In genomic region chr4:168871686-168872085, GRCh38 we compare ENCODE assay signal across 1 cellular context.
TF ChIP-seq lines count a peak whose summit lies in the region.

No MANE protein-coding gene starts in this region.

TF ChIP-seq in IMR-90, 13 proteins besides CTCF, POLR2A, EP300 and RAD21:
- TF ChIP-seq SMC3 (IDR thresholded peaks at IDR 0.05; ENCODE audit: low read depth, low read length) (no peak), USF2 (IDR thresholded peaks at IDR 0.05; ENCODE audit: low read depth, low read length) (no peak), CHD1 (IDR thresholded peaks at IDR 0.05; ENCODE audit: low read depth, low read length) (no peak), NFE2L2 (IDR thresholded peaks at IDR 0.05; ENCODE audit: low read depth, low read length) (no peak), RFX5 (IDR thresholded peaks at IDR 0.05; ENCODE audit: low read depth, low read length) (no peak), MAFK (IDR thresholded peaks at IDR 0.05; ENCODE audit: low read depth, low read length) (no peak), MXI1 (IDR thresholded peaks at IDR 0.05; ENCODE audit: borderline replicate concordance, low read depth, low read length) (no peak), BHLHE40 (IDR thresholded peaks at IDR 0.05; ENCODE audit: low read depth, low read length) (no peak), MAZ (IDR thresholded peaks at IDR 0.05; ENCODE audit: borderline replicate concordance, low read depth, low read length) (no peak), ELK1 (IDR thresholded peaks at IDR 0.05; ENCODE audit: borderline replicate concordance, low read depth, low read length) (no peak), RCOR1 (IDR thresholded peaks at IDR 0.05; ENCODE audit: insufficient replicate concordance, low read length) (no peak), FOS (IDR thresholded peaks at IDR 0.05; ENCODE audit: low read depth, low read length) (no peak), CEBPB (IDR thresholded peaks at IDR 0.05; ENCODE audit: low read depth, low read length) (no peak)
